In genomic region chr16:72093448-72094265, GRCh38 we compare ENCODE assay signal across 8 cellular contexts. TPM values are rescaled to one million over a fixed set of nuclear protein-coding genes. Genes with fewer than 3 reads are reported as not detected.
DNase-seq lines count a peak whose midpoint lies in the region; ATAC-seq lines count a peak whose summit lies in the region.

TSS of gene DHX38 (plus strand) at chr16:72093847. CDS start at chr16:72096158, 2,311 bp downstream.
TSS of gene TXNL4B (minus strand) at chr16:72093620. CDS start at chr16:72090749, 2,871 bp downstream.

- H3K27me3 ChIP-seq in NT2/D1 (ENCODE audit: insufficient read depth, insufficient read length): no peaks in the 10 kb centered on the region
- H3K27me3 ChIP-seq in endocrine pancreas (ENCODE audit: control insufficient read depth, insufficient read depth, low read length): no peaks in the 10 kb centered on the region
- H3K27me3 ChIP-seq in mesenchymal stem cell (ENCODE audit: control insufficient read depth in 1 of 2, insufficient read depth in 1 of 2, low read length in 2 of 2): no peaks in the 10 kb centered on the region

- no peak within 1 kb of the TSS for H3K23ac ChIP-seq in mesenchymal stem cell (ENCODE audit: low read length in 2 of 2)

- no peak within 1 kb of the TSS for H2BK120ac ChIP-seq in mesenchymal stem cell (ENCODE audit: low read depth, low read length)

- peak within 1 kb of the TSS in 1 of 2 experiments; percentile 5 for H3K14ac ChIP-seq in mesenchymal stem cell (ENCODE audit: low read length in 2 of 2)

- H3K9me3 Mint-ChIP-seq in activated CD8-positive, alpha-beta memory T cell treated with anti-CD3 and anti-CD28 coated beads, Interleukin-2, amount 10 ng/mL, durations not matched to agents 7 days and 5 days (ENCODE audit: low read depth): no peaks in the 10 kb centered on the region

- peak; percentile 98 for DNase-seq in COR-L47 (lab: John Stamatoyannopoulos, UW)
- DNase-seq in HUDEP-2 (lab: John Stamatoyannopoulos, UW; ENCODE audit: unreplicated experiment in 76 of 76): peak; percentile 18 to 98 (median 91)
- peak; percentile 99 for DNase-seq in NT2/D1 (ENCODE audit: low read depth, low spot score)
- peak; percentile 96 for DNase-seq in activated CD8-positive, alpha-beta memory T cell treated with anti-CD3 and anti-CD28 coated beads, Interleukin-2, amount 10 ng/mL, durations not matched to agents 7 days and 5 days
- peak; percentile 100 for DNase-seq in mesenchymal stem cell
- DNase-seq in stimulated activated CD8-positive, alpha-beta memory T cell treated with anti-CD3 and anti-CD28 coated beads, Interleukin-12 subunit alpha, Interleukin-12 subunit beta, amount 100 ng/mL, for 4 hours (ENCODE audit: low read depth): peak; percentile 82

- H3K27ac Mint-ChIP-seq in activated CD8-positive, alpha-beta memory T cell treated with anti-CD3 and anti-CD28 coated beads, Interleukin-2, amount 10 ng/mL, durations not matched to agents 7 days and 5 days: peak within 1 kb of the TSS; percentile 96

- peak within 1 kb of the TSS; percentile 98 for H3K4me3 Mint-ChIP-seq in activated CD8-positive, alpha-beta memory T cell treated with anti-CD3 and anti-CD28 coated beads, Interleukin-2, amount 10 ng/mL, durations not matched to agents 7 days and 5 days

- H3K36me3 ChIP-seq in NT2/D1 (ENCODE audit: insufficient read depth, insufficient read length, low read length) (peaks cover 58% of the 10 kb centered on the region), endocrine pancreas (ENCODE audit: control insufficient read depth, insufficient read depth, low read length) (peaks cover 4% of the 10 kb centered on the region), mesenchymal stem cell (ENCODE audit: control insufficient read depth in 1 of 2, insufficient read depth in 2 of 2, low read depth in 1 of 2, low read length in 2 of 2) (peaks cover 29 to 48% of the 10 kb centered on the region in 2 experiments)

- peak within 1 kb of the TSS; percentile 91 for H2BK5ac ChIP-seq in mesenchymal stem cell (ENCODE audit: low read depth, low read length, poor library complexity, severe bottlenecking)

- peaks cover 31% of the 10 kb centered on the region for H3K36me3 Mint-ChIP-seq in activated CD8-positive, alpha-beta memory T cell treated with anti-CD3 and anti-CD28 coated beads, Interleukin-2, amount 10 ng/mL, durations not matched to agents 7 days and 5 days

- H3K9ac ChIP-seq in NT2/D1 (ENCODE audit: insufficient read length, low read depth) (peak within 1 kb of the TSS; percentile 89), endocrine pancreas (ENCODE audit: control insufficient read depth, insufficient read depth, low read length) (peak within 1 kb of the TSS; percentile 93), mesenchymal stem cell (ENCODE audit: low read length) (peak within 1 kb of the TSS; percentile 98)

- WGBS in mesenchymal stem cell: under 1% methylated on average over 39 of the region's 43 CpGs

- CTCF ChIA-PET in activated CD8-positive, alpha-beta memory T cell treated with anti-CD3 and anti-CD28 coated beads, Interleukin-2, amount 10 ng/mL, durations not matched to agents 7 days and 5 days (lab: Charles Lee): interaction anchor here (0.8 to 2.2 kb wide), 5 partner anchors 23 to 31 kb away, joined by 3 to 8 read pairs (median 4); no protein-coding TSS in a partner anchor

- H3K79me1 ChIP-seq in mesenchymal stem cell (replicated peaks; ENCODE audit: low read length, poor library complexity, severe bottlenecking): peaks cover 39% of the 10 kb centered on the region

- H2AK5ac ChIP-seq in mesenchymal stem cell (ENCODE audit: low read length, severe bottlenecking): no peak within 1 kb of the TSS

- peak within 1 kb of the TSS; percentile 93 for H2AFZ ChIP-seq in mesenchymal stem cell (ENCODE audit: low read depth, low read length)

- H3K4me2 ChIP-seq in mesenchymal stem cell (ENCODE audit: low read length, poor library complexity, severe bottlenecking): peak within 1 kb of the TSS; percentile 84

- H3K9me3 ChIP-seq in NT2/D1 (ENCODE audit: insufficient read depth, low read length) (no peaks in the 10 kb centered on the region), endocrine pancreas (ENCODE audit: control insufficient read depth, low read length) (no peaks in the 10 kb centered on the region), mesenchymal stem cell (ENCODE audit: control insufficient read depth, low read length) (no peaks in the 10 kb centered on the region)

- peak within 1 kb of the TSS; percentile 96 for H4K8ac ChIP-seq in mesenchymal stem cell (ENCODE audit: low read length)

- peak within 1 kb of the TSS; percentile 85 to 91 for H3K18ac ChIP-seq in mesenchymal stem cell (ENCODE audit: low read depth in 1 of 2, low read length in 2 of 2)

- H3K4me3 ChIP-seq in NT2/D1 (ENCODE audit: insufficient read length, low read depth) (peak within 1 kb of the TSS; percentile 99), endocrine pancreas (ENCODE audit: control insufficient read depth, insufficient read depth, low read length) (peak within 1 kb of the TSS; percentile 89), mesenchymal stem cell (ENCODE audit: insufficient read depth in 1 of 2, low read depth in 1 of 2, low read length in 2 of 2) (peak within 1 kb of the TSS; percentile 93 to 99)

- peak within 1 kb of the TSS; percentile 91 for H3K27ac ChIP-seq in mesenchymal stem cell (ENCODE audit: low read length, poor library complexity, severe bottlenecking)

- peak within 1 kb of the TSS; percentile 85 for H4K91ac ChIP-seq in mesenchymal stem cell (ENCODE audit: low read length)

- peak; percentile 98 for ATAC-seq in GM21381 (IDR thresholded peaks at IDR 0.05; ENCODE audit: unreplicated experiment)
- peak; percentile 97 for ATAC-seq in activated CD8-positive, alpha-beta memory T cell treated with anti-CD3 and anti-CD28 coated beads, Interleukin-2, amount 10 ng/mL, durations not matched to agents 7 days and 5 days

- H3K4me1 ChIP-seq in NT2/D1 (ENCODE audit: insufficient read depth, insufficient read length) (no peaks in the 10 kb centered on the region), endocrine pancreas (ENCODE audit: control insufficient read depth, insufficient read depth, low read length) (peaks cover 16% of the 10 kb centered on the region), mesenchymal stem cell (ENCODE audit: control insufficient read depth, insufficient read depth, low read depth, low read length) (peaks cover 3% of the 10 kb centered on the region)

- no peak within 1 kb of the TSS for H2BK15ac ChIP-seq in mesenchymal stem cell (ENCODE audit: low read depth, poor library complexity, severe bottlenecking)

- H3K4me1 Mint-ChIP-seq in activated CD8-positive, alpha-beta memory T cell treated with anti-CD3 and anti-CD28 coated beads, Interleukin-2, amount 10 ng/mL, durations not matched to agents 7 days and 5 days: peaks cover 42% of the 10 kb centered on the region

- H2BK12ac ChIP-seq in mesenchymal stem cell (ENCODE audit: low read length in 2 of 2): peak within 1 kb of the TSS in 1 of 2 experiments; percentile 55

- H3K27me3 Mint-ChIP-seq in activated CD8-positive, alpha-beta memory T cell treated with anti-CD3 and anti-CD28 coated beads, Interleukin-2, amount 10 ng/mL, durations not matched to agents 7 days and 5 days: no peaks in the 10 kb centered on the region

- peak within 1 kb of the TSS; percentile 66 to 87 for H3K4ac ChIP-seq in mesenchymal stem cell (ENCODE audit: low read depth in 1 of 2, low read length in 2 of 2)

RNA-seq across cellular contexts. Expression of gene DHX38, which starts in this region (rescaled TPM):
- total RNA-seq in activated CD8-positive, alpha-beta memory T cell treated with anti-CD3 and anti-CD28 coated beads, Interleukin-2, amount 10 ng/mL, durations not matched to agents 7 days and 5 days: 10 to 100 TPM; 78.1 to 85.7 TPM
- 23.9 TPM for polyA plus RNA-seq in mesenchymal stem cell (2013, experiment 1 of 2)
- polyA plus RNA-seq in mesenchymal stem cell (2013, experiment 2 of 2): 22.7 TPM

RNA-seq across cellular contexts. Expression of gene TXNL4B, which starts in this region (rescaled TPM):
- 10 to 100 TPM; 14.0 to 16.4 TPM for total RNA-seq in activated CD8-positive, alpha-beta memory T cell treated with anti-CD3 and anti-CD28 coated beads, Interleukin-2, amount 10 ng/mL, durations not matched to agents 7 days and 5 days
- polyA plus RNA-seq in mesenchymal stem cell (2013, experiment 1 of 2): 4.8 TPM
- polyA plus RNA-seq in mesenchymal stem cell (2013, experiment 2 of 2): 5.3 TPM

Comparison
In these comparisons a context has a peak if more than half of its experiments do, and no peak if none do; other contexts are left out.
1. Peak in every context shown above with its lines: DNase-seq, ATAC-seq, H3K4me3 ChIP-seq and H3K27ac ChIP-seq.